In genomic region chr9:131422241-131422792, GRCh38 we compare ENCODE assay signal across 9 cellular contexts. TPM values are rescaled to one million over a fixed set of nuclear protein-coding genes. Genes with fewer than 3 reads are reported as not detected.
DNase-seq lines count a peak whose midpoint lies in the region; ATAC-seq and TF ChIP-seq lines count a peak whose summit lies in the region.
"Had no signal": no experiment of that assay in that cellular context is flagged by ENCODE, and none has a peak within 500 bp of the region (broad histone marks: within the 10 kb centered on the region; RNA-seq: fewer than 3 reads in every experiment).

No MANE protein-coding gene starts in this region.

- H3K36me3 ChIP-seq in OCI-LY1 (ENCODE audit: insufficient read depth, low read length), result peaks cover 43% of the 10 kb centered on the region
- H3K36me3 ChIP-seq in osteoblast (ENCODE audit: insufficient read depth, low read length), result peaks cover 7% of the 10 kb centered on the region

- peaks cover 4% of the 10 kb centered on the region for H3K36me3 Mint-ChIP-seq in endothelial cell (ENCODE audit: low read depth, unreplicated experiment)

- H3K27ac ChIP-seq in OCI-LY1 (ENCODE audit: low read depth, low read length, poor library complexity, severe bottlenecking) (peak overlapping the region; percentile 94), osteoblast (ENCODE audit: low read depth, low read length) (peak overlapping the region; percentile 55)

- ATAC-seq in HG03196 (IDR thresholded peaks at IDR 0.05; ENCODE audit: unreplicated experiment), result no peak
- ATAC-seq in GM21717 (IDR thresholded peaks at IDR 0.05; ENCODE audit: unreplicated experiment), result no peak

- H4K20me1 ChIP-seq in OCI-LY1 (ENCODE audit: insufficient read depth, low read length) (no peaks in the 10 kb centered on the region), osteoblast (ENCODE audit: insufficient read depth, low read length) (peaks cover 93% of the 10 kb centered on the region)

- H3F3A ChIP-seq in OCI-LY1 (ENCODE audit: insufficient read depth, low read length), result no peaks in the 10 kb centered on the region

- peak overlapping the region; percentile 37 for H3K4me3 ChIP-seq in OCI-LY1 (ENCODE audit: low read depth, low read length, poor library complexity, severe bottlenecking)
- H3K4me3 ChIP-seq in osteoblast (ENCODE audit: insufficient read depth, low read length), result no peak overlapping the region

- H2AFZ ChIP-seq in OCI-LY1 (ENCODE audit: low read length), result no peak overlapping the region
- no peak overlapping the region for H2AFZ ChIP-seq in osteoblast (ENCODE audit: low read length)

- peaks cover 66% of the 10 kb centered on the region for H3K4me1 ChIP-seq in OCI-LY1 (ENCODE audit: insufficient read depth, low read length, severe bottlenecking)
- peaks cover 49% of the 10 kb centered on the region for H3K4me1 ChIP-seq in osteoblast (ENCODE audit: insufficient read depth, low read length)

- peak overlapping the region; percentile 51 for H3K4me3 Mint-ChIP-seq in endothelial cell (ENCODE audit: unreplicated experiment)

- TF ChIP-seq CTCF in OCI-LY1 (IDR thresholded peaks at IDR 0.05; ENCODE audit: low read length), result peak; percentile 8; the same call in 1 of the 2 replicates
- no peak for TF ChIP-seq CTCF in endothelial cell (IDR thresholded peaks at IDR 0.05; ENCODE audit: unreplicated experiment)
- TF ChIP-seq CTCF in osteoblast (IDR thresholded peaks at IDR 0.05; ENCODE audit: extremely low read depth, low read depth, low read length), result peak; percentile 26
- no peak for TF ChIP-seq CTCF in GM10266 (IDR thresholded peaks at IDR 0.05; ENCODE audit: control insufficient read depth, insufficient read depth, low read depth, missing control alignments)

- H3K27me3 Mint-ChIP-seq in endothelial cell (ENCODE audit: unreplicated experiment), result peaks cover 9% of the 10 kb centered on the region

- H3K4me1 Mint-ChIP-seq in endothelial cell (ENCODE audit: unreplicated experiment), result peaks cover 56% of the 10 kb centered on the region

- DNase-seq in DMS153 (lab: John Stamatoyannopoulos, UW), result peak; percentile 58
- DNase-seq in endothelial cell (ENCODE audit: low spot score), result no peak
- DNase-seq in osteoblast (ENCODE audit: insufficient read length, low spot score, missing footprints), result peak; percentile 59
- no peak for DNase-seq in putamen (ENCODE audit: low spot score)
- no peak for DNase-seq in GM10266 (ENCODE audit: extremely low spot score)
- DNase-seq: activated effector memory CD4-positive, alpha-beta T cell treated with Interleukin-2 at 50 U/mL for 16 hours had no signal

- H3K9me3 ChIP-seq in OCI-LY1 (ENCODE audit: low read length) (no peaks in the 10 kb centered on the region), osteoblast (ENCODE audit: low read depth, low read length) (no peaks in the 10 kb centered on the region)

- H3K27me3 ChIP-seq in OCI-LY1 (ENCODE audit: insufficient read depth, low read length) (no peaks in the 10 kb centered on the region), osteoblast (ENCODE audit: insufficient read depth, low read length) (no peaks in the 10 kb centered on the region)

- no peaks in the 10 kb centered on the region for H3K9me2 ChIP-seq in OCI-LY1 (ENCODE audit: low read depth, low read length)

- H3K4me2 ChIP-seq in OCI-LY1 (ENCODE audit: low read length) (peak overlapping the region; percentile 58), osteoblast (ENCODE audit: insufficient read depth, low read length) (peak overlapping the region; percentile 59)

- H3K9ac ChIP-seq in OCI-LY1 (ENCODE audit: low read length), result peak overlapping the region; percentile 36; the same call in 1 of the 2 replicates

- H3K9me3 Mint-ChIP-seq in endothelial cell (ENCODE audit: unreplicated experiment), result no peaks in the 10 kb centered on the region

- H3K27ac Mint-ChIP-seq in endothelial cell (ENCODE audit: unreplicated experiment), result peak overlapping the region; percentile 92

- H3K79me2 ChIP-seq in OCI-LY1 (ENCODE audit: insufficient read depth, low read length) (peaks cover 96% of the 10 kb centered on the region), osteoblast (ENCODE audit: insufficient read depth, low read length) (peaks cover 99% of the 10 kb centered on the region)

RNA-seq across cellular contexts. Expression of gene PRRC2B, which starts 28.4 kb away (rescaled TPM):
- total RNA-seq in endothelial cell (ENCODE audit: unreplicated experiment), result 350 TPM
- 61.6 and 70.9 TPM in 2 replicates for total RNA-seq in osteoblast

Comparison
In these comparisons a context has a peak if more than half of its experiments do, and no peak if none do; other contexts are left out.
1. DNase-seq: peak in DMS153 (single experiment) and osteoblast (single experiment); none in endothelial cell (single experiment), putamen (single experiment) and GM10266 (single experiment).
2. CTCF ChIP-seq: peak in OCI-LY1 (single experiment) and osteoblast (single experiment); none in endothelial cell (single experiment) and GM10266 (single experiment).